In the genomic region with DNA sequence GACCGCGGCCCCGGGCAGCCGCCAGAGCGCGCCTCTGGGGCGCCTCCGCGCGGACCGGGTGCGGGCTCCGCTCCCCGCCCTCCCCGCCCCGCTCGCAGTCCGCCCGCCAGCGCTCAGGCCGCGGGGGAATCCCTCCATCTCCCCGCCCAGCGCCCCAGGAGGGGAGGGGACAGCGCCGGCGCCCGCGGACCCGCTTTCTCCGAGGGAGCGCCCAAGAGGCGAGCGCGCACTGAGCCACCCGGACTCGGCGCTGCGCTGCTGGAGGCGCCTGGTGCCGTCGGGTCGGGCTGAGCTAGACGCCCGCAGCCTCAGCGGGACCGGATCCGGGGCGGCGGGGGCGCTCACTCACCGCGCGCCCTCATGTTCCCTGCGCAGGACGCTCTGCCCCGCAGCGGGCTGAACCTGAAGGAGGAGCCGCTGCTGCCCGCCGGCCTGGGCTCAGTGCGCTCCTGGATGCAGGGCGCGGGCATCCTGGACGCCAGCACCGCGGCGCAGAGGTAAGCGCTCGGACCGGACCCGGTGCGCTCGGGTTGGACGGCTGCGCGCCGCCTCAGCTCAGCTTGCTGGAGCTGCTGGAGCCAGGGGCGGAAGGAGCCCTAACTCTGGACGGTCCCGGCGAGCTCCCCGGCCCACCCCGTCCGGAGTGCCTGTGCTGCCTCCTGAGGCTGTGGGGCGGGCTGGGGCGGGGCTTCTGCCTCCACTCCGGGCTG, we compare ENCODE assay signal across 2 cellular contexts.
A peak's percentile ranks its signal among the peaks of the same experiment; 100 is the strongest.
TF ChIP-seq lines count a peak whose summit lies in the region.

No MANE protein-coding gene starts in this region.

TF ChIP-seq in K562, 482 proteins besides CTCF, POLR2A, EP300 and RAD21 (continues in another document):
- TF ChIP-seq SIN3B (IDR thresholded peaks at IDR 0.05; ENCODE audit: low read depth) (no peak), ZBED1 (IDR thresholded peaks at IDR 0.05) (no peak), LEF1 (IDR thresholded peaks at IDR 0.05) (no peak), HEY1 (CRISPR knock-in tag; IDR thresholded peaks at IDR 0.05; ENCODE audit: borderline replicate concordance) (no peak), RFX1 (IDR thresholded peaks at IDR 0.05) (no peak), CREBBP (IDR thresholded peaks at IDR 0.05; ENCODE audit: low read depth, low read length) (no peak), JUND (IDR thresholded peaks at IDR 0.05; ENCODE audit: borderline replicate concordance, low read depth, low read length) (no peak), JUND (tag; IDR thresholded peaks at IDR 0.05; ENCODE audit: borderline replicate concordance, low read depth, low read length) (no peak), ATF1 (CRISPR knock-in tag; IDR thresholded peaks at IDR 0.05) (no peak), ATF1 (tag; IDR thresholded peaks at IDR 0.05) (no peak), AFF4 (CRISPR knock-in tag; IDR thresholded peaks at IDR 0.05) (no peak), MAFK (IDR thresholded peaks at IDR 0.05; ENCODE audit: low read length) (no peak), EHMT2 (IDR thresholded peaks at IDR 0.05) (no peak), ZNF449 (CRISPR knock-in tag; IDR thresholded peaks at IDR 0.05) (no peak)
- TF ChIP-seq, protein P1, sequence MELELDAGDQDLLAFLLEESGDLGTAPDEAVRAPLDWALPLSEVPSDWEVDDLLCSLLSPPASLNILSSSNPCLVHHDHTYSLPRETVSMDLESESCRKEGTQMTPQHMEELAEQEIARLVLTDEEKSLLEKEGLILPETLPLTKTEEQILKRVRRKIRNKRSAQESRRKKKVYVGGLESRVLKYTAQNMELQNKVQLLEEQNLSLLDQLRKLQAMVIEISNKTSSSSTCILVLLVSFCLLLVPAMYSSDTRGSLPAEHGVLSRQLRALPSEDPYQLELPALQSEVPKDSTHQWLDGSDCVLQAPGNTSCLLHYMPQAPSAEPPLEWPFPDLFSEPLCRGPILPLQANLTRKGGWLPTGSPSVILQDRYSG (tag; conservative IDR thresholded peaks at IDR 0.05; ENCODE audit: low read depth): no peak
- TF ChIP-seq, protein P2, sequence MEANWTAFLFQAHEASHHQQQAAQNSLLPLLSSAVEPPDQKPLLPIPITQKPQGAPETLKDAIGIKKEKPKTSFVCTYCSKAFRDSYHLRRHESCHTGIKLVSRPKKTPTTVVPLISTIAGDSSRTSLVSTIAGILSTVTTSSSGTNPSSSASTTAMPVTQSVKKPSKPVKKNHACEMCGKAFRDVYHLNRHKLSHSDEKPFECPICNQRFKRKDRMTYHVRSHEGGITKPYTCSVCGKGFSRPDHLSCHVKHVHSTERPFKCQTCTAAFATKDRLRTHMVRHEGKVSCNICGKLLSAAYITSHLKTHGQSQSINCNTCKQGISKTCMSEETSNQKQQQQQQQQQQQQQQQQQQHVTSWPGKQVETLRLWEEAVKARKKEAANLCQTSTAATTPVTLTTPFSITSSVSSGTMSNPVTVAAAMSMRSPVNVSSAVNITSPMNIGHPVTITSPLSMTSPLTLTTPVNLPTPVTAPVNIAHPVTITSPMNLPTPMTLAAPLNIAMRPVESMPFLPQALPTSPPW (CRISPR knock-in tag; IDR thresholded peaks at IDR 0.05): peak; percentile 35; the same call in 1 of the 2 replicates

TF ChIP-seq in HepG2, 621 proteins besides CTCF, POLR2A, EP300 and RAD21 (continues in another document):
- TF ChIP-seq ZNF775 (CRISPR knock-in tag; IDR thresholded peaks at IDR 0.05; ENCODE audit: borderline replicate concordance): no peak
- no peak for TF ChIP-seq AHDC1 (CRISPR knock-in tag; IDR thresholded peaks at IDR 0.05; ENCODE audit: borderline replicate concordance)
- TF ChIP-seq, protein P3, sequence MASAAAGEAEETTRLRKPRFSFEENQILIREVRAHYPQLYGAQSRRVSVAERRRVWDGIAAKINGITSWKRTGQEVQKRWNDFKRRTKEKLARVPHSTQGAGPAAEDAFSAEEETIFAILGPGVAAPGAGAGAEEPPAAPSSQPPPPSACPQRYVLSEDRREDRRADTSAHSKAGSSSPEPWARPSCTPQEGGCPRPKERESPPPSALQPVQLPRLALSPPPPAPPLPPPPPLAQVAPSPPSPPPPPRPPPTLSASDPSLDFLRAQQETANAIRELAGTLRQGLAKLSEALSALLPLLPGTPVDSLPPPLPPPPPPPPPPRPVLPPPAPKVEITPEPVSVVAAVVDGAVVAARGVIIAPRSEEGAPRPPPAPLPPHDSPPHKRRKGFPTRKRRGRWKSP (CRISPR knock-in tag; IDR thresholded peaks at IDR 0.05): peak; percentile 79; the same call in 1 of the 2 replicates
- no peak for TF ChIP-seq NONO (IDR thresholded peaks at IDR 0.05)
- TF ChIP-seq NONO (CRISPR knock-in tag; conservative IDR thresholded peaks at IDR 0.05): peak; percentile 44; the same call in 1 of the 2 replicates
- TF ChIP-seq ZNF274 (CRISPR knock-in tag; IDR thresholded peaks at IDR 0.05): 0 out of 2 replicates have a peak, but pooled peaks have one; percentile 29
- TF ChIP-seq ZSCAN25 (CRISPR knock-in tag; IDR thresholded peaks at IDR 0.05): 0 out of 2 replicates have a peak, but pooled peaks have one; percentile 42
- TF ChIP-seq, protein P4, sequence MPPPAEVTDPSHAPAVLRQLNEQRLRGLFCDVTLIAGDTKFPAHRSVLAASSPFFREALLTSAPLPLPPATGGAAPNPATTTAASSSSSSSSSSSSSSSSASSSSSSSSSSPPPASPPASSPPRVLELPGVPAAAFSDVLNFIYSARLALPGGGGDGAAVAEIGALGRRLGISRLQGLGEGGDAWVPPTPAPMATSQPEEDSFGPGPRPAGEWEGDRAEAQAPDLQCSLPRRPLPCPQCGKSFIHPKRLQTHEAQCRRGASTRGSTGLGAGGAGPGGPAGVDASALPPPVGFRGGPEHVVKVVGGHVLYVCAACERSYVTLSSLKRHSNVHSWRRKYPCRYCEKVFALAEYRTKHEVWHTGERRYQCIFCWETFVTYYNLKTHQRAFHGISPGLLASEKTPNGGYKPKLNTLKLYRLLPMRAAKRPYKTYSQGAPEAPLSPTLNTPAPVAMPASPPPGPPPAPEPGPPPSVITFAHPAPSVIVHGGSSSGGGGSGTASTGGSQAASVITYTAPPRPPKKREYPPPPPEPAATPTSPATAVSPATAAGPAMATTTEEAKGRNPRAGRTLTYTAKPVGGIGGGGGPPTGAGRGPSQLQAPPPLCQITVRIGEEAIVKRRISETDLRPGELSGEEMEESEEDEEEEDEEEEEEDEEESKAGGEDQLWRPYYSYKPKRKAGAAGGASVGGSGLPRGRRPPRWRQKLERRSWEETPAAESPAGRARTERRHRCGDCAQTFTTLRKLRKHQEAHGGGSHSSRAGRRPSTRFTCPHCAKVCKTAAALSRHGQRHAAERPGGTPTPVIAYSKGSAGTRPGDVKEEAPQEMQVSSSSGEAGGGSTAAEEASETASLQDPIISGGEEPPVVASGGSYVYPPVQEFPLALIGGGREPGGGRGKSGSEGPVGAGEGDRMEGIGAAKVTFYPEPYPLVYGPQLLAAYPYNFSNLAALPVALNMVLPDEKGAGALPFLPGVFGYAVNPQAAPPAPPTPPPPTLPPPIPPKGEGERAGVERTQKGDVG (CRISPR knock-in tag; IDR thresholded peaks at IDR 0.05; ENCODE audit: borderline replicate concordance): no peak
- TF ChIP-seq ZKSCAN5 (CRISPR knock-in tag; IDR thresholded peaks at IDR 0.05): no peak
- TF ChIP-seq NFIC (IDR thresholded peaks at IDR 0.05; ENCODE audit: low read length): no peak
- 0 out of 2 replicates have a peak, but pooled peaks have one; percentile 24 for TF ChIP-seq MXD1 (CRISPR knock-in tag; IDR thresholded peaks at IDR 0.05)
- no peak for TF ChIP-seq KMT2A (CRISPR knock-in tag; IDR thresholded peaks at IDR 0.05)
- TF ChIP-seq MTF2 (CRISPR knock-in tag; IDR thresholded peaks at IDR 0.05; ENCODE audit: borderline replicate concordance): peak; percentile 35; the same call in 1 of the 2 replicates
- TF ChIP-seq ZNF256 (CRISPR knock-in tag; conservative IDR thresholded peaks at IDR 0.05): no peak
- no peak for TF ChIP-seq ZNF121 (CRISPR knock-in tag; IDR thresholded peaks at IDR 0.05)
- TF ChIP-seq HOXD1 (CRISPR knock-in tag; IDR thresholded peaks at IDR 0.05): no peak
- TF ChIP-seq ZFP36L2 (CRISPR knock-in tag; IDR thresholded peaks at IDR 0.05): no peak
- peak; percentile 50; the same call in 1 of the 2 replicates for TF ChIP-seq BCL6 (CRISPR knock-in tag; IDR thresholded peaks at IDR 0.05)
- peak; percentile 31; the same call in 1 of the 2 replicates for TF ChIP-seq GABPB1 (CRISPR knock-in tag; IDR thresholded peaks at IDR 0.05)
- peak; percentile 39; the same call in 1 of the 2 replicates for TF ChIP-seq ZNF691 (CRISPR knock-in tag; IDR thresholded peaks at IDR 0.05; ENCODE audit: borderline replicate concordance, low read depth)
- no peak for TF ChIP-seq ZNF326 (CRISPR knock-in tag; IDR thresholded peaks at IDR 0.05; ENCODE audit: borderline replicate concordance)
- no peak for TF ChIP-seq ZNF431 (CRISPR knock-in tag; IDR thresholded peaks at IDR 0.05; ENCODE audit: borderline replicate concordance, low read depth)
- TF ChIP-seq, protein P5, sequence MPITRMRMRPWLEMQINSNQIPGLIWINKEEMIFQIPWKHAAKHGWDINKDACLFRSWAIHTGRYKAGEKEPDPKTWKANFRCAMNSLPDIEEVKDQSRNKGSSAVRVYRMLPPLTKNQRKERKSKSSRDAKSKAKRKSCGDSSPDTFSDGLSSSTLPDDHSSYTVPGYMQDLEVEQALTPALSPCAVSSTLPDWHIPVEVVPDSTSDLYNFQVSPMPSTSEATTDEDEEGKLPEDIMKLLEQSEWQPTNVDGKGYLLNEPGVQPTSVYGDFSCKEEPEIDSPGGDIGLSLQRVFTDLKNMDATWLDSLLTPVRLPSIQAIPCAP (CRISPR knock-in tag; IDR thresholded peaks at IDR 0.05; ENCODE audit: low read depth): no peak
- no peak for TF ChIP-seq KDM5B (CRISPR knock-in tag; IDR thresholded peaks at IDR 0.05; ENCODE audit: borderline replicate concordance)
- no peak for TF ChIP-seq ATF1 (CRISPR knock-in tag; IDR thresholded peaks at IDR 0.05)
- no peak for TF ChIP-seq NFRKB (IDR thresholded peaks at IDR 0.05)
- TF ChIP-seq ZFX (CRISPR knock-in tag; IDR thresholded peaks at IDR 0.05; ENCODE audit: low read depth): 0 out of 2 replicates have a peak, but pooled peaks have one; percentile 18
- TF ChIP-seq CSRNP1 (CRISPR knock-in tag; IDR thresholded peaks at IDR 0.05): no peak
- no peak for TF ChIP-seq ZNF460 (CRISPR knock-in tag; IDR thresholded peaks at IDR 0.05; ENCODE audit: borderline replicate concordance)
- TF ChIP-seq, protein P6, sequence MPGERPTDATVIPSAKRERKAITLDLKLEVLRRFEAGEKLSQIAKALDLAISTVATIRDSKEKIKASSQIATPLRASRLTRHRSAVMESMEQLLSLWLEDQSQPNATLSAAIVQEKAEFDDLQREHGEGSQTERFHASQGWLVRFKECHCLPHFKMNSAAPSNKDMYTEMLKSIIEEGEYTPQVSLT (CRISPR knock-in tag; IDR thresholded peaks at IDR 0.05; ENCODE audit: borderline replicate concordance, low read depth): no peak
- peak; percentile 99 for TF ChIP-seq ZNF777 (CRISPR knock-in tag; IDR thresholded peaks at IDR 0.05)
- no peak for TF ChIP-seq ZNF530 (CRISPR knock-in tag; IDR thresholded peaks at IDR 0.05; ENCODE audit: low read depth)
- TF ChIP-seq ESRRA (CRISPR knock-in tag; IDR thresholded peaks at IDR 0.05; ENCODE audit: low read depth): no peak
